8 cellular contexts compared by ENCODE assay signal in the genomic region with DNA sequence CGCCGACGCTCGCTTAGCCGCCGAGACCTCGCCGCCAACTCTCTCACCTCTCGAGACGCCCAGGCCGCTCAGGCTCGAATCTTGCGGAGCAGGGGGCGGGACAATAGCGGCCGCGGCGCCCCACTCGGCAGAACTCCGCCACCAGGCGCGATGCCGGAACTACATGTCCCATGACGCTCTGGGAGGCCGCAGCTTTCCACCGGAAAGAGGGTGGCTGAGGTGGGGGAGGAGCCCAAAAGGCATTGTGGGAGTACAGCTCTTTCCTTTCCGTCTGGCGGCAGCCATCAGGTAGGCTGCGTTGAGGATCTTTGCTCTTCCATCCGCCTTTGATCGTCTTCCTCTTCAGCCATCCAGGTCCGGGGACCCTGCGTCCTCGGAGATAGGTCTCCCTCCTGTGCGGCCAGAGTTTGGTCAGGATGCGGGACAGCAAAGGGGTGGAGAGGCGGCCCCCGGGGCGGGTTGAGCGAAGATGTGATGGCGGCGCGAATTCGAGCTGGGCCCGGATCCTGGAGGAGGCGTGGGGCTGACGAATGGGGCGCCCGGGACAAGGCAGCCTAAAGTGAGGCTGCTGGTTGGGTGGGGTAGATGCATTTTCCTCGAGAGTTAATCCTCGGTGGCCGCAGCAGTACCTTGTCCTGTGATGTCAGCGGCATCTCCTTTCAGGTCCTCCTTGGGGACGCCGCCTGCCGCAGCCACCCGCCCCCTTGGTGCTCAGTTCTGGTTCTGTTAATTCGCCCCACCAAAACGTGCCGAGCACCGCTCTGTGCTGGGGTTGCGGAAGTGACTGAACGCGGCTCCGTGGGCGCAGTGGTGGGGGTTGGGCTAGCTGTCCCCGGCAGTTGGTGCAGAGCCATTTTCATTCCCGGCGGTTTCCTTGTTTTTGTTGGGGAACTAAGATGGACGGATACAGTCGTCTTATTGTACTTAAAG. TPM values are rescaled to one million over a fixed set of nuclear protein-coding genes. Genes with fewer than 3 reads are reported as not detected.
A peak's percentile ranks its signal among the peaks of the same experiment; 100 is the strongest.
DNase-seq lines count a peak whose midpoint lies in the region; TF ChIP-seq lines count a peak whose summit lies in the region.

A gene (minus strand): TSS at position 105 of the 930 bp plus-strand sequence. CDS start 6,086 bp downstream, outside the sequence.
A gene (plus strand): TSS at position 247 of the 930 bp plus-strand sequence. CDS start 728 bp downstream, outside the sequence.

- in situ Hi-C loops in HAP-1 (cut with MboI; ENCODE audit: low sequenced_read_pairs): no loop called here

- peak within 1 kb of the TSS; percentile 100 for H3K23ac ChIP-seq in neuronal stem cell (ENCODE audit: low read depth, low read length, poor library complexity)

- H3K9ac ChIP-seq in MM.1S (ENCODE audit: low read length) (peak within 1 kb of the TSS; percentile 97), neuronal stem cell (ENCODE audit: low read depth, low read length, poor library complexity) (peak within 1 kb of the TSS; percentile 97)

- peak within 1 kb of the TSS; percentile 66 for H3K4ac ChIP-seq in neuronal stem cell (ENCODE audit: low read length)

- H3K18ac ChIP-seq in neuronal stem cell (ENCODE audit: low read length): peak within 1 kb of the TSS; percentile 97

- peaks cover 49% of the 10 kb centered on the region for H3F3A ChIP-seq in MM.1S (ENCODE audit: insufficient read depth, low read length)

- no peak within 1 kb of the TSS for H2BK12ac ChIP-seq in neuronal stem cell (ENCODE audit: low read length)

- peaks cover 27% of the 10 kb centered on the region for H3K79me2 ChIP-seq in MM.1S (ENCODE audit: low read length)

- no peak within 1 kb of the TSS for H4K8ac ChIP-seq in neuronal stem cell (ENCODE audit: low read depth, low read length)

- H4K20me1 ChIP-seq in MM.1S (ENCODE audit: insufficient read depth, low read length): peaks cover 19% of the 10 kb centered on the region

- H2BK5ac ChIP-seq in neuronal stem cell (ENCODE audit: low read length): peak within 1 kb of the TSS; percentile 97

- peak within 1 kb of the TSS; percentile 81 for H2BK120ac ChIP-seq in neuronal stem cell (ENCODE audit: low read depth, low read length)

- H3K27ac ChIP-seq in MM.1S (ENCODE audit: low read length) (peak within 1 kb of the TSS; percentile 64), neuronal stem cell (replicated peaks; ENCODE audit: low read length) (peak within 1 kb of the TSS; percentile 71)

- H3K79me1 ChIP-seq in neuronal stem cell (ENCODE audit: low read depth, low read length): peaks cover 10% of the 10 kb centered on the region

- WGBS in neuronal stem cell (ENCODE audit: extremely low coverage in 2 of 2, insufficient read length in 2 of 2, insufficient replicate concordance in 1 of 2), 2 donors: no CpG with 5 or more reads among the region's 71 CpGs

- H3K4me3 ChIP-seq in HAP-1 (peak within 1 kb of the TSS; percentile 99), MM.1S (ENCODE audit: low read length) (peak within 1 kb of the TSS; percentile 100), neuronal stem cell (ENCODE audit: low read length in 2 of 2) (peak within 1 kb of the TSS; percentile 73 to 96)

- no peaks in the 10 kb centered on the region for H3K9me2 ChIP-seq in MM.1S (replicated peaks; ENCODE audit: insufficient read depth, low read length)

- peak within 1 kb of the TSS; percentile 98 for H2AK5ac ChIP-seq in neuronal stem cell (ENCODE audit: low read depth, low read length)

- H3K14ac ChIP-seq in neuronal stem cell (ENCODE audit: low read length): peak within 1 kb of the TSS; percentile 100

- H3K36me3 ChIP-seq in HAP-1 (replicated peaks): peaks cover 37% of the 10 kb centered on the region
- H3K36me3 ChIP-seq in MM.1S (replicated peaks; ENCODE audit: insufficient read depth, low read length): peaks cover 14% of the 10 kb centered on the region; the same call in 1 of the 2 replicates
- peaks cover 21 to 49% of the 10 kb centered on the region in 2 donors for H3K36me3 ChIP-seq in neuronal stem cell (replicated peaks in 1 of 2; ENCODE audit: control insufficient read depth in 2 of 2, insufficient read depth in 2 of 2, low read length in 2 of 2)

- TF ChIP-seq CTCF in MM.1S (IDR thresholded peaks at IDR 0.05; ENCODE audit: low read length) (peak; percentile 10; the same call in 1 of the 2 replicates), subcutaneous adipose tissue (IDR thresholded peaks at IDR 0.05; ENCODE audit: low read depth) (no peak)

- H3K4me2 ChIP-seq in MM.1S (ENCODE audit: low read depth, low read length) (peak within 1 kb of the TSS; percentile 98), neuronal stem cell (ENCODE audit: insufficient read depth, low read length, poor library complexity, severe bottlenecking) (peak within 1 kb of the TSS; percentile 58)

- H3K27me3 ChIP-seq in HAP-1 (ENCODE audit: low read depth) (no peaks in the 10 kb centered on the region), MM.1S (replicated peaks; ENCODE audit: insufficient read depth, low read length) (peaks cover 8% of the 10 kb centered on the region), neuronal stem cell (ENCODE audit: control insufficient read depth in 3 of 3, insufficient read depth in 3 of 3, low read depth in 1 of 3, low read length in 3 of 3) (no peaks in the 10 kb centered on the region)

- peak within 1 kb of the TSS; percentile 60 for H2BK15ac ChIP-seq in neuronal stem cell (ENCODE audit: low read length)

- no peaks in the 10 kb centered on the region for H3K9me3 ChIP-seq in HAP-1
- H3K9me3 ChIP-seq in MM.1S (replicated peaks; ENCODE audit: insufficient read depth, low read length): no peaks in the 10 kb centered on the region
- peaks cover 1 to 5% of the 10 kb centered on the region in 2 donors for H3K9me3 ChIP-seq in neuronal stem cell (replicated peaks in 1 of 2; ENCODE audit: control insufficient read depth in 2 of 2, insufficient read depth in 1 of 2, low read depth in 1 of 2, low read length in 2 of 2)

- peak; percentile 96 for DNase-seq in GDM1 (lab: John Stamatoyannopoulos, UW)
- peak; percentile 96 to 99 for DNase-seq in HAP-1 (ENCODE audit: low spot score in 2 of 2)
- peak; percentile 98 for DNase-seq in MM.1S
- DNase-seq in SIG-M5 (lab: John Stamatoyannopoulos, UW): peak; percentile 94
- peak; percentile 90 to 94 (median 91) for DNase-seq in activated naive CD4-positive, alpha-beta T cell (lab: John Stamatoyannopoulos, UW)
- peak; percentile 94 for DNase-seq in foreskin melanocyte
- peak; percentile 94 for DNase-seq in neuronal stem cell (ENCODE audit: low spot score)

- H3K4me1 ChIP-seq in HAP-1: peaks cover 22% of the 10 kb centered on the region
- peaks cover 36% of the 10 kb centered on the region for H3K4me1 ChIP-seq in MM.1S (ENCODE audit: low read length)
- peaks cover 5 to 17% of the 10 kb centered on the region in 2 donors for H3K4me1 ChIP-seq in neuronal stem cell (ENCODE audit: control insufficient read depth in 2 of 2, insufficient read depth in 1 of 2, low read depth in 1 of 2, low read length in 2 of 2)

- H4K91ac ChIP-seq in neuronal stem cell (ENCODE audit: low read depth, low read length, poor library complexity): no peak within 1 kb of the TSS

- H2AFZ ChIP-seq in MM.1S (ENCODE audit: low read length) (peak within 1 kb of the TSS; percentile 89), neuronal stem cell (ENCODE audit: low read length) (peak within 1 kb of the TSS; percentile 92)

RNA-seq across cellular contexts. Expression of the first gene that starts in this region (rescaled TPM):
- polyA plus RNA-seq in neuronal stem cell (2013, experiment 1 of 2): 7.9 TPM
- 8.2 TPM for polyA plus RNA-seq in neuronal stem cell (2013, experiment 2 of 2)
- total RNA-seq in subcutaneous adipose tissue: 10 to 100 TPM; 12.9 to 21.9 (median 15.8) TPM

RNA-seq across cellular contexts. Expression of the second gene that starts in this region (rescaled TPM):
- 4,302 TPM for polyA plus RNA-seq in neuronal stem cell (2013, experiment 1 of 2)
- 4,254 TPM for polyA plus RNA-seq in neuronal stem cell (2013, experiment 2 of 2)
- total RNA-seq in subcutaneous adipose tissue: 1,000 to 10,000 TPM; 1,369 to 2,694 (median 1,710) TPM

Comparison
In these comparisons a context has a peak if more than half of its experiments do, and no peak if none do; other contexts are left out.
1. Peak in every context shown above with its lines: DNase-seq, H3K4me3 ChIP-seq and H3K27ac ChIP-seq.